In genomic region chr1:27428316-27429028, GRCh38 we compare ENCODE assay signal across 8 cellular contexts. TPM values are rescaled to one million over a fixed set of nuclear protein-coding genes. Genes with fewer than 3 reads are reported as not detected.
DNase-seq lines count a peak whose midpoint lies in the region; ATAC-seq and TF ChIP-seq lines count a peak whose summit lies in the region.

No MANE protein-coding gene starts in this region.

- H3K4me1 Mint-ChIP-seq in CD4-positive, alpha-beta T cell (ENCODE audit: low read depth), result peaks cover 86% of the 10 kb centered on the region
- peaks cover 74% of the 10 kb centered on the region for H3K4me1 Mint-ChIP-seq in brain

- H3K4me3 ChIP-seq in left lung, result no peak overlapping the region
- H3K4me3 ChIP-seq in stomach, result peak overlapping the region; percentile 5 to 33 (median 16)

- H3K36me3 ChIP-seq in left lung (peaks cover 0 to 32% of the 10 kb centered on the region in 2 donors), stomach (peaks cover 15 to 44% (median 40%) of the 10 kb centered on the region in 4 donors)

- DNase-seq in CD4-positive, alpha-beta T cell, result peak in 1 of 10 experiments; percentile 17
- peak; percentile 13 to 35 for DNase-seq in NCI-H526 (lab: John Stamatoyannopoulos, UW)
- DNase-seq in left lung, result no peak
- no peak for DNase-seq in stomach
- no peak for DNase-seq in NCI-H2029 treated with DMSO at 0.1 percent for 48 hours (lab: John Stamatoyannopoulos, UW)
- no peak for DNase-seq in NCI-H345 (lab: John Stamatoyannopoulos, UW)

- no peaks in the 10 kb centered on the region for H3K27me3 Mint-ChIP-seq in CD4-positive, alpha-beta T cell
- H3K27me3 Mint-ChIP-seq in brain, result no peaks in the 10 kb centered on the region

- intact Hi-C loops in CD4-positive, alpha-beta T cell (cut with DNase I, micrococcal nuclease), result no loop called here
- intact Hi-C loops in left lung (cut with DNase I) (loop anchor here in 1 of 2 donors (10.0 kb wide), 1 partner anchor 56 kb away; no protein-coding TSS in a partner anchor), stomach (cut with DNase I; ENCODE audit: low total_unique reads) (no loop called here)

- H3K9me3 Mint-ChIP-seq in CD4-positive, alpha-beta T cell, result no peaks in the 10 kb centered on the region
- no peaks in the 10 kb centered on the region for H3K9me3 Mint-ChIP-seq in brain

- H3K27ac Mint-ChIP-seq in CD4-positive, alpha-beta T cell, result peak overlapping the region; percentile 86
- H3K27ac Mint-ChIP-seq in brain, result peak overlapping the region; percentile 37 to 96 (median 84)

- peak overlapping the region; percentile 84 for H3K4me3 Mint-ChIP-seq in CD4-positive, alpha-beta T cell
- peak overlapping the region; percentile 35 to 69 (median 62) for H3K4me3 Mint-ChIP-seq in brain

- 23 to 47% (median 42%) methylated on average over 17 of the region's 17 CpGs for WGBS in stomach, 5 donors

- no peaks in the 10 kb centered on the region for H3K27me3 ChIP-seq in CD4-positive, alpha-beta T cell (ENCODE audit: control insufficient read depth, insufficient read depth, low read length)
- H3K27me3 ChIP-seq in left lung (no peaks in the 10 kb centered on the region), stomach (no peaks in the 10 kb centered on the region)

- POLR2A ChIA-PET in CD4-positive, alpha-beta T cell (lab: Charles Lee), result interaction anchor here (1.0 to 4.1 kb wide), 3 partner anchors 8 to 62 kb away, joined by 5 to 21 read pairs (median 10); partner anchors contain the start of gene WASF2

- ATAC-seq in CD4-positive, alpha-beta T cell (ENCODE audit: poor library complexity), result peak; percentile 27
- peak; percentile 24 for ATAC-seq in left lung
- ATAC-seq in HG02981 (IDR thresholded peaks at IDR 0.05; ENCODE audit: unreplicated experiment), result no peak

- H3K4me1 ChIP-seq in left lung, result peaks cover 40 to 79% of the 10 kb centered on the region in 2 donors
- peaks cover 40 to 98% (median 78%) of the 10 kb centered on the region in 4 donors for H3K4me1 ChIP-seq in stomach

- TF ChIP-seq EP300 in stomach (IDR thresholded peaks at IDR 0.05), result no peak

- H3K9me3 ChIP-seq in CD4-positive, alpha-beta T cell (ENCODE audit: control insufficient read depth, low read length), result no peaks in the 10 kb centered on the region
- H3K9me3 ChIP-seq in left lung (no peaks in the 10 kb centered on the region), stomach (no peaks in the 10 kb centered on the region)

- CTCF ChIA-PET in CD4-positive, alpha-beta T cell (lab: Charles Lee), result interaction anchor here (0.7 to 4.4 kb wide), 4 partner anchors 10 to 128 kb away, joined by 3 to 18 read pairs (median 4); no protein-coding TSS in a partner anchor

- peak overlapping the region; percentile 54 for H3K27ac ChIP-seq in CD4-positive, alpha-beta T cell (ENCODE audit: low read depth, low read length)
- H3K27ac ChIP-seq in left lung (peak overlapping the region in 1 of 2 donors; percentile 85), stomach (peak overlapping the region; percentile 26 to 83 (median 80))

- TF ChIP-seq POLR2A in stomach (IDR thresholded peaks at IDR 0.05), result no peak

- peaks cover 52% of the 10 kb centered on the region for H3K36me3 Mint-ChIP-seq in CD4-positive, alpha-beta T cell (ENCODE audit: low read depth)
- H3K36me3 Mint-ChIP-seq in brain, result peaks cover 16% of the 10 kb centered on the region

- TF ChIP-seq CTCF in CD4-positive, alpha-beta T cell (IDR thresholded peaks at IDR 0.05), result no peak
- no peak for TF ChIP-seq CTCF in brain (conservative IDR thresholded peaks at IDR 0.05)
- TF ChIP-seq CTCF in left lung (IDR thresholded peaks at IDR 0.05), result no peak
- no peak for TF ChIP-seq CTCF in stomach (IDR thresholded peaks at IDR 0.05)

RNA-seq across cellular contexts. Expression of gene GPR3, which starts 36.0 kb away (rescaled TPM):
- total RNA-seq in CD4-positive, alpha-beta T cell, result under 1 TPM; 0.14 to 0.19 TPM
- polyA plus RNA-seq in brain (ENCODE audit: insufficient read depth, low read depth, low replicate concordance), result 2.7 TPM
- under 1 TPM; 0.16 to 0.29 TPM for total RNA-seq in left lung
- under 1 TPM in 2 of 5 donors, not detected in 3; 0.18 to 0.43 TPM for total RNA-seq in stomach
- polyA plus RNA-seq in stomach, result under 1 TPM in 2 of 3 donors, not detected in 1; 0.25 to 0.30 TPM

RNA-seq across cellular contexts. Expression of gene CD164L2, which starts 45.3 kb away (rescaled TPM):
- not detected for total RNA-seq in CD4-positive, alpha-beta T cell
- polyA plus RNA-seq in brain (ENCODE audit: insufficient read depth, low read depth, low replicate concordance) (2.2 TPM), stomach (1 to 10 TPM in 2 of 3 donors, not detected in 1; 1.5 to 8.7 TPM)
- total RNA-seq in left lung (1 to 10 TPM; 4.0 to 5.9 TPM), stomach (not detected)

RNA-seq across cellular contexts. Expression of gene FCN3, which starts 53.8 kb away (rescaled TPM):
- not detected for total RNA-seq in CD4-positive, alpha-beta T cell
- polyA plus RNA-seq in brain (ENCODE audit: insufficient read depth, low read depth, low replicate concordance) (1.4 TPM), stomach (10 to 100 TPM in 1 of 3 donors, 1 to 10 TPM in 2; 4.1 to 10.8 (median 5.0) TPM)
- total RNA-seq in left lung (100 to 1,000 TPM; 156 to 487 TPM), stomach (10 to 100 TPM in 1 of 5 donors, 1 to 10 TPM in 1, under 1 TPM in 1, not detected in 2; 0.55 to 15.2 (median 2.8) TPM)

Comparison
In these comparisons a context has a peak if more than half of its experiments do, and no peak if none do; other contexts are left out.
1. DNase-seq: peak in NCI-H526 (2 of 2); none in left lung (0 of 2), stomach (single experiment), NCI-H2029 treated with DMSO at 0.1 percent for 48 hours (single experiment) and NCI-H345 (single experiment).
2. H3K4me3 ChIP-seq: peak in stomach (4 of 4); none in left lung (0 of 2).
3. RNA of gene CD164L2, which starts 45.3 kb away (total RNA-seq): 4.0 to 5.9 TPM in left lung; not detected in CD4-positive, alpha-beta T cell and not detected in stomach; every median in the first group is over 4 times any median in the second.
4. RNA of gene FCN3, which starts 53.8 kb away (total RNA-seq): 156 to 487 TPM in left lung; 0.55 to 15.2 TPM in stomach and not detected in CD4-positive, alpha-beta T cell; every median in the first group is over 4 times any median in the second.